Comparison of ENCODE assay signal across 27 cellular contexts in the genomic region with DNA sequence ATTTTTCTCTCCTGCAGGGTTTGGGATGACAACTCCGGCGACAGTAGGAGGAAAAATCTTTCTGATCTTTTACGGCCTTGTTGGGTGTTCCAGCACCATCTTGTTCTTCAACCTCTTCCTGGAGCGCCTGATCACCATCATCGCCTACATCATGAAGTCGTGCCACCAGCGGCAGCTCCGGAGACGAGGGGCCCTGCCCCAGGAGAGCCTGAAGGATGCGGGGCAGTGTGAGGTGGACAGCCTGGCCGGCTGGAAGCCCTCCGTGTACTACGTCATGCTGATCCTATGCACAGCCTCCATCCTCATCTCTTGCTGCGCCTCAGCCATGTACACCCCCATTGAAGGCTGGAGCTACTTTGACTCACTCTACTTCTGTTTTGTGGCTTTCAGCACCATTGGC.
A peak's percentile ranks its signal among the peaks of the same experiment; 100 is the strongest.
DNase-seq lines count a peak whose midpoint lies in the region.
"Had no signal": no experiment of that assay in that cellular context is flagged by ENCODE, and none has a peak within 500 bp of the region (broad histone marks: within the 10 kb centered on the region; RNA-seq: fewer than 3 reads in every experiment).

No MANE protein-coding gene starts in this region.

- H3K4me3 ChIP-seq in neuronal stem cell (ENCODE audit: low read length in 2 of 2), result no peak overlapping the region
- H3K4me3 ChIP-seq: A549; BLaER1; BLaER1 treated with 17β-estradiol and CSF1 and Interleukin-3, amounts not matched to agents 10 nM and 100 nM had no signal

- H3K4me1 ChIP-seq in neuronal stem cell (ENCODE audit: control insufficient read depth in 2 of 2, insufficient read depth in 1 of 2, low read depth in 1 of 2, low read length in 2 of 2), result peaks cover 0 to 2% of the 10 kb centered on the region in 2 donors
- H3K4me1 ChIP-seq: A549, BLaER1, Caco-2 had no signal

- no peaks in the 10 kb centered on the region for H3K9me3 ChIP-seq in neuronal stem cell (replicated peaks in 1 of 2; ENCODE audit: control insufficient read depth in 2 of 2, insufficient read depth in 1 of 2, low read depth in 1 of 2, low read length in 2 of 2)
- H3K9me3 ChIP-seq: A549, BE2C, BLaER1, Caco-2 had no signal

- no peak overlapping the region for H4K8ac ChIP-seq in neuronal stem cell (ENCODE audit: low read depth, low read length)

- H3K4me2 ChIP-seq in neuronal stem cell (ENCODE audit: insufficient read depth, low read length, poor library complexity, severe bottlenecking), result no peak overlapping the region
- H3K4me2 ChIP-seq: A549; BLaER1; BLaER1 treated with 17β-estradiol and CSF1 and Interleukin-3, amounts not matched to agents 10 nM and 100 nM had no signal

- DNase-seq in neuronal stem cell (ENCODE audit: low spot score) (no peak), SIG-M5 treated with dmso at 0.1 percent for 504 hours (lab: John Stamatoyannopoulos, UW; ENCODE audit: unreplicated experiment) (no peak)
- DNase-seq: 8988T; ACHN; AML-193; BE2C; C1 segment of cervical spinal cord; Calu3; CD4-positive, alpha-beta memory T cell; CD4-positive, alpha-beta T cell; CD4-positive, CD25-positive, alpha-beta regulatory T cell; CD8-positive, alpha-beta memory T cell; CD8-positive, alpha-beta T cell; COR-L47; DMS 273 treated with DMSO at 0.1 percent for 48 hours; DMS153; DMS53; DMS79; DMS79 treated with DMSO at 0.1 percent for 48 hours; DND-41; EL had no signal

- H2AK5ac ChIP-seq in neuronal stem cell (ENCODE audit: low read depth, low read length), result no peak overlapping the region

- H3K4ac ChIP-seq in neuronal stem cell (ENCODE audit: low read length), result no peak overlapping the region

- no peak overlapping the region for H2BK120ac ChIP-seq in neuronal stem cell (ENCODE audit: low read depth, low read length)

- peak overlapping the region; percentile 25 for H4K91ac ChIP-seq in neuronal stem cell (ENCODE audit: low read depth, low read length, poor library complexity)

- peaks cover 0 to 8% (median 0%) of the 10 kb centered on the region in 3 experiments for H3K27me3 ChIP-seq in neuronal stem cell (ENCODE audit: control insufficient read depth in 3 of 3, insufficient read depth in 3 of 3, low read depth in 1 of 3, low read length in 3 of 3)
- H3K27me3 ChIP-seq: BE2C; BLaER1; BLaER1 treated with 17β-estradiol and CSF1 and Interleukin-3, amounts not matched to agents 10 nM and 100 nM had no signal

- no peak overlapping the region for H3K27ac ChIP-seq in neuronal stem cell (replicated peaks; ENCODE audit: low read length)
- H3K27ac ChIP-seq: 22Rv1; A549; BLaER1; BLaER1 treated with 17β-estradiol and CSF1 and Interleukin-3, amounts not matched to agents 10 nM and 100 nM; C4-2B had no signal

- no peak overlapping the region for H2BK5ac ChIP-seq in neuronal stem cell (ENCODE audit: low read length)

- no peak overlapping the region for H2BK12ac ChIP-seq in neuronal stem cell (ENCODE audit: low read length)

- H2BK15ac ChIP-seq in neuronal stem cell (ENCODE audit: low read length), result no peak overlapping the region

- H3K79me1 ChIP-seq in neuronal stem cell (ENCODE audit: low read depth, low read length), result no peaks in the 10 kb centered on the region

- no peaks in the 10 kb centered on the region for H3K36me3 ChIP-seq in neuronal stem cell (replicated peaks in 1 of 2; ENCODE audit: control insufficient read depth in 2 of 2, insufficient read depth in 2 of 2, low read length in 2 of 2)
- H3K36me3 ChIP-seq: BE2C, BLaER1 had no signal

- H2AFZ ChIP-seq in neuronal stem cell (ENCODE audit: low read length), result no peak overlapping the region

- H3K23ac ChIP-seq in neuronal stem cell (ENCODE audit: low read depth, low read length, poor library complexity), result no peak overlapping the region

- no peak overlapping the region for H3K18ac ChIP-seq in neuronal stem cell (ENCODE audit: low read length)

- H3K14ac ChIP-seq in neuronal stem cell (ENCODE audit: low read length), result no peak overlapping the region

- no peak overlapping the region for H3K9ac ChIP-seq in neuronal stem cell (ENCODE audit: low read depth, low read length, poor library complexity)
- H3K9ac ChIP-seq: BLaER1; BLaER1 treated with 17β-estradiol and CSF1 and Interleukin-3, amounts not matched to agents 10 nM and 100 nM had no signal

- WGBS in neuronal stem cell (ENCODE audit: extremely low coverage in 2 of 2, insufficient read length in 2 of 2, insufficient replicate concordance in 1 of 2), 2 donors, result no CpG with 5 or more reads among the region's 14 CpGs
